Comparison of ENCODE assay signal across 9 cellular contexts in the genomic region with DNA sequence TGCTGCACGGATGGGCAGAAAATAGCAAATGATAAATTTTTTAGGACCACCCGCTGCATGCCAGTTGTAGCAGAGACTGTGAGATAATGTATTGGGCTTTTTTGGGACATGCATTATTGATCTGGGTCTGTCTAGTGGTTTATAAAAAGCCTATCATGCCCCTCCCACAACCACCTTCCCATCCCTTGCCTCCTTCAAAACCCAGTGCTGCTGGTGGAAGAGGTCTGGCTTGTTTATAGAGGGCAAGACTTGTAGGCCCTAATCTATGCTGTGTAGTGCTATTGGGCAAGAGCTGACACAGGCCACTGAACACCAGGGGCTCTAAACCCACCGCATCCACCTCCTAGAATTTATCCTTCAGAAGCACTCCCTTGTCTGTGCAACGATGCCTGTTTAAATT. TPM values are rescaled to one million over a fixed set of nuclear protein-coding genes. Genes with fewer than 3 reads are reported as not detected.
"Had no signal": no experiment of that assay in that cellular context is flagged by ENCODE, and none has a peak within 500 bp of the region (broad histone marks: within the 10 kb centered on the region; RNA-seq: fewer than 3 reads in every experiment).

No MANE protein-coding gene starts in this region.

- H3K9me3 ChIP-seq: HAP-1 had no signal

- DNase-seq: GM23248, GOT3, H7, HFFc6, IMR-90 had no signal

- H2AFZ ChIP-seq: GM23248 had no signal

- H3K36me3 ChIP-seq: HAP-1 had no signal

- H3K9ac ChIP-seq: GM23248 had no signal

- H3K27ac Mint-ChIP-seq: HFFc6 had no signal

- H3K4me3 Mint-ChIP-seq: HFFc6 had no signal

- H3K27ac ChIP-seq: GM23248, HL-60 had no signal

- ATAC-seq: HCT116, K562 had no signal

- H3K4me1 ChIP-seq: HAP-1 had no signal

- H3K9me3 Mint-ChIP-seq: HFFc6 had no signal

- H3K4me3 ChIP-seq: GM23248, HAP-1, K562 had no signal

RNA-seq across cellular contexts. Expression of a gene that starts 31.0 kb away (rescaled TPM):
- polyA plus RNA-seq: K562 had no signal
